In genomic region chr11:15692739-15693138, GRCh38 we compare ENCODE assay signal across 17 cellular contexts.
DNase-seq lines count a peak whose midpoint lies in the region; ATAC-seq, FAIRE-seq and TF ChIP-seq lines count a peak whose summit lies in the region.
"Had no signal": no experiment of that assay in that cellular context is flagged by ENCODE, and none has a peak within 500 bp of the region (broad histone marks: within the 10 kb centered on the region; RNA-seq: fewer than 3 reads in every experiment).

No MANE protein-coding gene starts in this region.

- H3K27me3 ChIP-seq in breast epithelium (no peaks in the 10 kb centered on the region), astrocyte (ENCODE audit: insufficient read depth, low read length) (peaks cover 2% of the 10 kb centered on the region), SK-N-SH (ENCODE audit: insufficient read depth) (no peaks in the 10 kb centered on the region), H7 (ENCODE audit: control insufficient read depth, insufficient read depth, low read length) (no peaks in the 10 kb centered on the region)
- H3K27me3 ChIP-seq: thyroid gland had no signal

- POLR2A ChIA-PET in MCF 10A (lab: Yijun Ruan, JAX) = no interaction called here
- POLR2A ChIA-PET in SK-N-SH (lab: Yijun Ruan, JAX) = no interaction called here

- H2AFZ ChIP-seq in astrocyte (ENCODE audit: low read depth, low read length) = no peak overlapping the region
- H2AFZ ChIP-seq in SK-N-SH (ENCODE audit: low read depth) = no peak overlapping the region
- H2AFZ ChIP-seq: parathyroid adenoma had no signal

- H3K9me3 ChIP-seq in breast epithelium (no peaks in the 10 kb centered on the region), astrocyte (ENCODE audit: insufficient read depth, low read depth, low read length) (no peaks in the 10 kb centered on the region), SK-N-SH (no peaks in the 10 kb centered on the region)
- H3K9me3 ChIP-seq: thyroid gland had no signal

- H3K79me2 ChIP-seq in astrocyte (ENCODE audit: insufficient read depth, low read length) (no peaks in the 10 kb centered on the region), SK-N-SH (ENCODE audit: insufficient read depth) (no peaks in the 10 kb centered on the region)
- H3K79me2 ChIP-seq: parathyroid adenoma had no signal

- no peaks in the 10 kb centered on the region for H3F3A ChIP-seq in SK-N-SH (replicated peaks; ENCODE audit: insufficient read depth)

- H3K4me3 ChIP-seq in breast epithelium = no peak overlapping the region
- H3K4me3 ChIP-seq in astrocyte (ENCODE audit: insufficient read depth, low read depth, low read length) = no peak overlapping the region
- H3K4me3 ChIP-seq in SK-N-SH (ENCODE audit: low read depth in 2 of 2, low read length in 1 of 2) = no peak overlapping the region
- H3K4me3 ChIP-seq in H7 (ENCODE audit: insufficient read depth, low read depth, low read length) = no peak overlapping the region
- H3K4me3 ChIP-seq: thyroid gland had no signal

- WGBS in SK-N-SH (ENCODE audit: low lambda C conversion rate) = 38% methylated on average over 3 of the region's 3 CpGs

- H3K4me1 Mint-ChIP-seq in MCF 10A (ENCODE audit: insufficient read depth, unreplicated experiment) (no peaks in the 10 kb centered on the region), astrocyte (ENCODE audit: low read depth, unreplicated experiment) (peaks cover 17% of the 10 kb centered on the region)

- ATAC-seq in HG03520 (IDR thresholded peaks at IDR 0.05; ENCODE audit: unreplicated experiment) (peak; percentile 72), left lobe of liver (no peak), HG02938 (IDR thresholded peaks at IDR 0.05; ENCODE audit: unreplicated experiment) (no peak)

- no peaks in the 10 kb centered on the region for H3K36me3 Mint-ChIP-seq in MCF 10A (ENCODE audit: insufficient read depth, unreplicated experiment)
- no peaks in the 10 kb centered on the region for H3K36me3 Mint-ChIP-seq in astrocyte (ENCODE audit: low read depth, unreplicated experiment)

- H3K9me3 Mint-ChIP-seq in MCF 10A (ENCODE audit: unreplicated experiment) = no peaks in the 10 kb centered on the region
- peaks cover 6% of the 10 kb centered on the region for H3K9me3 Mint-ChIP-seq in astrocyte (ENCODE audit: unreplicated experiment)
- H3K9me3 Mint-ChIP-seq: activated T-cell treated with anti-CD3 and anti-CD28 coated beads, Interleukin-2, amount 50 U/mL, for 24 hours had no signal

- DNase-seq in MCF 10A (ENCODE audit: unreplicated experiment) (peak; percentile 6), breast epithelium (ENCODE audit: low spot score in 2 of 2) (no peak), astrocyte (ENCODE audit: low read depth) (peak; percentile 73), left lobe of liver (ENCODE audit: low spot score) (no peak), SK-N-SH (no peak), H7 (no peak)
- DNase-seq: activated CD4-positive, alpha-beta T cell treated with anti-CD3 and anti-CD28 coated beads for 1 hour; activated T-cell treated with anti-CD3 and anti-CD28 coated beads, Interleukin-2, amount 50 U/mL, for 24 hours; amygdala; CD4-positive, alpha-beta T cell; foreskin fibroblast; GOT3; stimulated activated CD4-positive, alpha-beta T cell treated with anti-CD3 and anti-CD28 coated beads, Interleukin-15, amount 100 ng/mL, for 24 hours; thyroid gland had no signal

- H3K4me3 Mint-ChIP-seq in MCF 10A (ENCODE audit: unreplicated experiment) = no peak overlapping the region
- H3K4me3 Mint-ChIP-seq in astrocyte (ENCODE audit: unreplicated experiment) = no peak overlapping the region
- H3K4me3 Mint-ChIP-seq: activated T-cell treated with anti-CD3 and anti-CD28 coated beads, Interleukin-2, amount 50 U/mL, for 24 hours; CD4-positive, alpha-beta T cell had no signal

- BruUV-seq in MCF 10A (replicated peaks; lab: Mats Ljungman, UMichigan) = no TSS peak

- no peaks in the 10 kb centered on the region for H3K36me3 ChIP-seq in breast epithelium
- no peaks in the 10 kb centered on the region for H3K36me3 ChIP-seq in astrocyte (ENCODE audit: insufficient read depth, low read length)
- H3K36me3 ChIP-seq in SK-N-SH (replicated peaks in 1 of 2; ENCODE audit: control insufficient read depth in 1 of 2, insufficient read depth in 2 of 2, low read length in 1 of 2) = no peaks in the 10 kb centered on the region
- H3K36me3 ChIP-seq in H7 (replicated peaks; ENCODE audit: control insufficient read depth, insufficient read depth, low read length) = no peaks in the 10 kb centered on the region
- H3K36me3 ChIP-seq: thyroid gland had no signal

- no peak for TF ChIP-seq EP300 in SK-N-SH (IDR thresholded peaks at IDR 0.05; ENCODE audit: borderline replicate concordance in 1 of 2, low read depth in 1 of 2, low read length in 1 of 2)

- H3K4me2 ChIP-seq in astrocyte (ENCODE audit: low read length) (peak overlapping the region; percentile 36), SK-N-SH (no peak overlapping the region)

- H3K27ac ChIP-seq in breast epithelium (no peak overlapping the region), astrocyte (ENCODE audit: low read depth, low read length) (no peak overlapping the region), SK-N-SH (ENCODE audit: low read depth in 2 of 2, low read length in 1 of 2) (no peak overlapping the region)
- H3K27ac ChIP-seq: parathyroid adenoma, thyroid gland had no signal

- TF ChIP-seq RAD21 in SK-N-SH (IDR thresholded peaks at IDR 0.05; ENCODE audit: low read length) = no peak

- TF ChIP-seq POLR2A in breast epithelium (IDR thresholded peaks at IDR 0.05) = no peak

- no peak for TF ChIP-seq CTCF in MCF 10A (IDR thresholded peaks at IDR 0.05; ENCODE audit: unreplicated experiment)
- no peak for TF ChIP-seq CTCF in breast epithelium (IDR thresholded peaks at IDR 0.05)
- TF ChIP-seq CTCF in astrocyte (IDR thresholded peaks at IDR 0.05; ENCODE audit: insufficient read depth, low read depth, low read length) = no peak
- no peak for TF ChIP-seq CTCF in SK-N-SH (IDR thresholded peaks at IDR 0.05)

- no peak for FAIRE-seq in astrocyte (lab: Jason Lieb, UNC)

- H3K27me3 Mint-ChIP-seq in MCF 10A (ENCODE audit: insufficient read depth, unreplicated experiment) = peaks cover 30% of the 10 kb centered on the region
- H3K27me3 Mint-ChIP-seq in astrocyte (ENCODE audit: low read depth, unreplicated experiment) = peaks cover 4% of the 10 kb centered on the region

- CTCF ChIA-PET in MCF 10A (lab: Yijun Ruan, JAX) = interaction anchor here (0.7 kb wide), 1 partner anchor 887 kb away, joined by 3 read pairs; no protein-coding TSS in a partner anchor
- CTCF ChIA-PET in SK-N-SH (lab: Yijun Ruan, JAX) = no interaction called here

- H3K27ac Mint-ChIP-seq in MCF 10A (ENCODE audit: low read depth, unreplicated experiment) = no peak overlapping the region
- H3K27ac Mint-ChIP-seq in astrocyte (ENCODE audit: unreplicated experiment) = no peak overlapping the region
- H3K27ac Mint-ChIP-seq: activated T-cell treated with anti-CD3 and anti-CD28 coated beads, Interleukin-2, amount 50 U/mL, for 24 hours; CD4-positive, alpha-beta T cell had no signal

- intact Hi-C loops in MCF 10A (cut with micrococcal nuclease) = no loop called here
- intact Hi-C loops in breast epithelium (cut with DNase I; ENCODE audit: low total_unique reads) = no loop called here

- H4K20me1 ChIP-seq in astrocyte (ENCODE audit: insufficient read depth, low read length) (no peaks in the 10 kb centered on the region), SK-N-SH (ENCODE audit: insufficient read depth) (no peaks in the 10 kb centered on the region)

- no peaks in the 10 kb centered on the region for H3K9me2 ChIP-seq in SK-N-SH

- H3K9ac ChIP-seq in astrocyte (ENCODE audit: low read length) = no peak overlapping the region
- H3K9ac ChIP-seq in SK-N-SH = no peak overlapping the region
- H3K9ac ChIP-seq: parathyroid adenoma had no signal

- H3K4me1 ChIP-seq in breast epithelium (no peaks in the 10 kb centered on the region), astrocyte (ENCODE audit: insufficient read depth, low read length) (peaks cover 18% of the 10 kb centered on the region), SK-N-SH (ENCODE audit: control insufficient read depth in 1 of 2, insufficient read depth in 2 of 2, low read depth in 1 of 2, low read length in 1 of 2) (no peaks in the 10 kb centered on the region; a peak in 1 of 4 replicates)
- H3K4me1 ChIP-seq: parathyroid adenoma had no signal

TF ChIP-seq in SK-N-SH, 30 proteins besides CTCF, POLR2A, EP300 and RAD21:
- TF ChIP-seq EZH2phosphoT487 (IDR thresholded peaks at IDR 0.05; ENCODE audit: borderline replicate concordance, low read depth) = no peak

Comparison
In these comparisons a context has a peak if more than half of its experiments do, and no peak if none do; other contexts are left out.
1. DNase-seq: peak in MCF 10A (single experiment) and astrocyte (single experiment); none in breast epithelium (0 of 2), left lobe of liver (single experiment), SK-N-SH (single experiment) and H7 (single experiment).